In genomic region chr4:25481648-25482047, GRCh38 we compare ENCODE assay signal across 21 cellular contexts.
DNase-seq lines count a peak whose midpoint lies in the region; ATAC-seq and TF ChIP-seq lines count a peak whose summit lies in the region.
"Had no signal": no experiment of that assay in that cellular context is flagged by ENCODE, and none has a peak within 500 bp of the region (broad histone marks: within the 10 kb centered on the region; RNA-seq: fewer than 3 reads in every experiment).

No MANE protein-coding gene starts in this region.

- DNase-seq in foreskin melanocyte: peak; percentile 41
- DNase-seq in brain microvascular endothelial cell: no peak
- DNase-seq in cerebellum (ENCODE audit: low spot score): no peak
- no peak for DNase-seq in NCI-H345 (lab: John Stamatoyannopoulos, UW)
- DNase-seq: C1 segment of cervical spinal cord; CD4-positive, alpha-beta memory T cell; COR-L47; GDM1; NCI-H1105 treated with DMSO at 0.1 percent for 48 hours; NCI-H146; NCI-H1930; NCI-H2107; NCI-H446; NCI-H524 treated with DMSO at 0.1 percent for 48 hours; NCI-H774; PC-3 had no signal

- H3K4me3 ChIP-seq in HUES6 (ENCODE audit: low read depth, low read length): peak overlapping the region; percentile 33
- H3K4me3 ChIP-seq in iPS-20b (ENCODE audit: low read length): peak overlapping the region; percentile 47; the same call in 1 of the 2 replicates
- H3K4me3 ChIP-seq in brain microvascular endothelial cell (ENCODE audit: low read depth, low read length): no peak overlapping the region
- H3K4me3 ChIP-seq: GM12878 had no signal

- no peak for ATAC-seq in GM18858 (IDR thresholded peaks at IDR 0.05; ENCODE audit: unreplicated experiment)
- ATAC-seq: GM12878, PC-3, SK-N-SH treated with all-trans-retinoic acid at 6 μM for 48 hours had no signal

- in situ Hi-C loops in brain microvascular endothelial cell (cut with HindIII; ENCODE audit: low pct_ligation_motif_present, low sequenced_read_pairs): no loop called here

- H3K9me3 ChIP-seq in HUES6 (ENCODE audit: control insufficient read depth, insufficient read depth, low read depth, low read length) (peaks cover 4% of the 10 kb centered on the region; the same call in 1 of the 2 replicates), iPS-20b (ENCODE audit: insufficient read depth, low read depth, low read length) (no peaks in the 10 kb centered on the region; the same call in 1 of the 2 replicates)

- no peaks in the 10 kb centered on the region; the same call in 1 of the 2 replicates for H3K27me3 ChIP-seq in HUES6 (ENCODE audit: control insufficient read depth, insufficient read depth, low read length)
- H3K27me3 ChIP-seq in iPS-20b (ENCODE audit: insufficient read depth, low read length): peaks cover 11% of the 10 kb centered on the region; the same call in 1 of the 2 replicates
- H3K27me3 ChIP-seq in brain microvascular endothelial cell (replicated peaks): no peaks in the 10 kb centered on the region

- H3K4me1 ChIP-seq in HUES6 (ENCODE audit: control insufficient read depth, insufficient read depth, low read length) (peaks cover 34% of the 10 kb centered on the region), iPS-20b (ENCODE audit: insufficient read depth, low read length) (peaks cover 45% of the 10 kb centered on the region)

- peak overlapping the region; percentile 74; the same call in 1 of the 2 replicates for H3K27ac ChIP-seq in HUES6 (ENCODE audit: low read depth, low read length)
- H3K27ac ChIP-seq in iPS-20b (ENCODE audit: low read length): no peak overlapping the region
- H3K27ac ChIP-seq in brain microvascular endothelial cell: no peak overlapping the region

- H3K9ac ChIP-seq in HUES6 (ENCODE audit: low read length) (peak overlapping the region; percentile 56), iPS-20b (ENCODE audit: low read depth, low read length) (no peak overlapping the region)

- H3K36me3 ChIP-seq in HUES6 (ENCODE audit: control insufficient read depth, insufficient read depth, low read length) (no peaks in the 10 kb centered on the region), iPS-20b (ENCODE audit: insufficient read depth, low read depth, low read length) (no peaks in the 10 kb centered on the region), brain microvascular endothelial cell (replicated peaks) (no peaks in the 10 kb centered on the region)

- no peak for TF ChIP-seq CTCF in brain microvascular endothelial cell (IDR thresholded peaks at IDR 0.05; ENCODE audit: low read depth, low read length, missing control alignments)
